8 cellular contexts compared by ENCODE assay signal in genomic region chr2:20595439-20596192, GRCh38. TPM values are rescaled to one million over a fixed set of nuclear protein-coding genes. Genes with fewer than 3 reads are reported as not detected.
DNase-seq lines count a peak whose midpoint lies in the region; ATAC-seq and TF ChIP-seq lines count a peak whose summit lies in the region.

No MANE protein-coding gene starts in this region.

- H3K27me3 Mint-ChIP-seq in WTC11 (ENCODE audit: low read depth), result no peaks in the 10 kb centered on the region

- no peaks in the 10 kb centered on the region for H3K9me3 ChIP-seq in DOHH2 (ENCODE audit: control insufficient read depth, insufficient read depth, low read length)
- H3K9me3 ChIP-seq in right cardiac atrium (ENCODE audit: control insufficient read depth, low read length), result no peaks in the 10 kb centered on the region
- H3K9me3 ChIP-seq in thoracic aorta, result no peaks in the 10 kb centered on the region

- H3K4me1 ChIP-seq in DOHH2 (ENCODE audit: control insufficient read depth, low read length) (peaks cover 39% of the 10 kb centered on the region), right cardiac atrium (ENCODE audit: control insufficient read depth, insufficient read depth, low read length) (peaks cover 42% of the 10 kb centered on the region), thoracic aorta (ENCODE audit: control insufficient read depth in 1 of 2, low read depth in 2 of 2) (peaks cover 29 to 85% of the 10 kb centered on the region in 2 donors)

- H3K9me2 ChIP-seq in DOHH2 (replicated peaks; ENCODE audit: control insufficient read depth, low read length), result no peaks in the 10 kb centered on the region

- H3K4me3 Mint-ChIP-seq in WTC11, result no peak overlapping the region

- peaks cover 25% of the 10 kb centered on the region; the same call in 1 of the 2 replicates for H4K20me1 ChIP-seq in DOHH2 (ENCODE audit: control insufficient read depth, insufficient read depth, low read depth, low read length)

- H3K9me3 Mint-ChIP-seq in WTC11, result no peaks in the 10 kb centered on the region

- POLR2A ChIA-PET in WTC11 (lab: Charles Lee), result interaction anchor here (2.4 kb wide), 1 partner anchor 149 kb away, joined by 10 read pairs; the partner anchor contains the start of gene RHOB

- peaks cover 18% of the 10 kb centered on the region for H3K4me1 Mint-ChIP-seq in WTC11

- no peaks in the 10 kb centered on the region for H3K36me3 Mint-ChIP-seq in WTC11

- H3K27ac ChIP-seq in DOHH2 (ENCODE audit: low read depth, low read length) (0 out of 2 replicates have a peak overlapping the region, but pooled peaks have one; percentile 6), right cardiac atrium (ENCODE audit: low read length) (peak overlapping the region; percentile 75), thoracic aorta (peak overlapping the region; percentile 80 to 82)

- DNase-seq in WTC11 (ENCODE audit: low spot score) (peak; percentile 23), right cardiac atrium (peak in 2 of 3 donors; percentile 57 to 65), thoracic aorta (ENCODE audit: low spot score) (no peak), NCI-H2029 treated with DMSO at 0.1 percent for 48 hours (lab: John Stamatoyannopoulos, UW) (no peak)
- DNase-seq in stimulated activated CD4-positive, alpha-beta T cell treated with anti-CD3 and anti-CD28 coated beads, Interleukin-2, amount 100 ng/mL, for 48 hours, result no peak

- 74% methylated on average over 14 of the region's 14 CpGs for WGBS in right cardiac atrium

- CTCF ChIA-PET in WTC11 (lab: Charles Lee), result interaction anchor here (0.7 to 2.8 kb wide), 8 partner anchors 22 to 171 kb away, joined by 3 to 10 read pairs (median 4); no protein-coding TSS in a partner anchor

- H3K79me2 ChIP-seq in DOHH2 (ENCODE audit: control insufficient read depth, low read length), result no peaks in the 10 kb centered on the region

- intact Hi-C loops in right cardiac atrium (cut with DNase I), result no loop called here

- H3F3A ChIP-seq in DOHH2 (ENCODE audit: control insufficient read depth, insufficient read depth), result peaks cover 10% of the 10 kb centered on the region; the same call in 1 of the 2 replicates

- H3K36me3 ChIP-seq in DOHH2 (ENCODE audit: control insufficient read depth, low read length) (no peaks in the 10 kb centered on the region), thoracic aorta (no peaks in the 10 kb centered on the region)

- H3K4me3 ChIP-seq in DOHH2 (ENCODE audit: low read length), result peak overlapping the region; percentile 55
- H3K4me3 ChIP-seq in right cardiac atrium (ENCODE audit: low read length), result no peak overlapping the region
- H3K4me3 ChIP-seq in thoracic aorta, result no peak overlapping the region

- peaks cover 56% of the 10 kb centered on the region for H3K27me3 ChIP-seq in DOHH2 (ENCODE audit: control insufficient read depth, low read length)
- H3K27me3 ChIP-seq in right cardiac atrium (ENCODE audit: control insufficient read depth, insufficient read depth), result no peaks in the 10 kb centered on the region
- H3K27me3 ChIP-seq in thoracic aorta (replicated peaks; ENCODE audit: insufficient read depth), result no peaks in the 10 kb centered on the region

- peak overlapping the region; percentile 79; the same call in 1 of the 2 replicates for H3K27ac Mint-ChIP-seq in WTC11

- TF ChIP-seq CTCF in DOHH2 (IDR thresholded peaks at IDR 0.05; ENCODE audit: low read depth, low read length, poor library complexity, severe bottlenecking) (peak; percentile 11), WTC11 (IDR thresholded peaks at IDR 0.05) (no peak), thoracic aorta (IDR thresholded peaks at IDR 0.05) (no peak)

- ATAC-seq in GM19452 (IDR thresholded peaks at IDR 0.05; ENCODE audit: unreplicated experiment) (peak; percentile 86), HG03432 (IDR thresholded peaks at IDR 0.05; ENCODE audit: unreplicated experiment) (peak; percentile 88), WTC11 (peak; percentile 62), right cardiac atrium (peak in 1 of 2 donors; percentile 23), thoracic aorta (ENCODE audit: insufficient number of reproducible peaks, low FRiP score, low read depth) (no peak)

- H3K4me2 ChIP-seq in DOHH2 (ENCODE audit: low read length), result peak overlapping the region; percentile 75

TF ChIP-seq in WTC11, 78 proteins besides CTCF, POLR2A, EP300 and RAD21:
- TF ChIP-seq JUN (CRISPR knock-in tag; IDR thresholded peaks at IDR 0.05) (no peak), GABPB1 (CRISPR knock-in tag; IDR thresholded peaks at IDR 0.05) (peak; percentile 98)

RNA-seq across cellular contexts. Expression of gene HS1BP3, which starts 55.3 kb away (rescaled TPM):
- 17.9 to 20.1 TPM (median 19.8 TPM) in 3 replicates for total RNA-seq in WTC11 (2021)
- total RNA-seq in right cardiac atrium, result 10 to 100 TPM; 21.8 to 26.4 (median 25.3) TPM
- polyA plus RNA-seq in right cardiac atrium, result 29.8 TPM
- 10 to 100 TPM; 40.7 to 65.8 TPM for total RNA-seq in thoracic aorta

Comparison
In these comparisons a context has a peak if more than half of its experiments do, and no peak if none do; other contexts are left out.
1. H3K27ac ChIP-seq: peak in every context shown above with its lines; median percentile 81 in thoracic aorta; 75 in right cardiac atrium; 6 in DOHH2.
2. DNase-seq: peak in WTC11 (single experiment) and right cardiac atrium (2 of 3); none in thoracic aorta (single experiment), NCI-H2029 treated with DMSO at 0.1 percent for 48 hours (single experiment) and stimulated activated CD4-positive, alpha-beta T cell treated with anti-CD3 and anti-CD28 coated beads, Interleukin-2, amount 100 ng/mL, for 48 hours (0 of 2).